1 cellular context compared by ENCODE assay signal in the genomic region with DNA sequence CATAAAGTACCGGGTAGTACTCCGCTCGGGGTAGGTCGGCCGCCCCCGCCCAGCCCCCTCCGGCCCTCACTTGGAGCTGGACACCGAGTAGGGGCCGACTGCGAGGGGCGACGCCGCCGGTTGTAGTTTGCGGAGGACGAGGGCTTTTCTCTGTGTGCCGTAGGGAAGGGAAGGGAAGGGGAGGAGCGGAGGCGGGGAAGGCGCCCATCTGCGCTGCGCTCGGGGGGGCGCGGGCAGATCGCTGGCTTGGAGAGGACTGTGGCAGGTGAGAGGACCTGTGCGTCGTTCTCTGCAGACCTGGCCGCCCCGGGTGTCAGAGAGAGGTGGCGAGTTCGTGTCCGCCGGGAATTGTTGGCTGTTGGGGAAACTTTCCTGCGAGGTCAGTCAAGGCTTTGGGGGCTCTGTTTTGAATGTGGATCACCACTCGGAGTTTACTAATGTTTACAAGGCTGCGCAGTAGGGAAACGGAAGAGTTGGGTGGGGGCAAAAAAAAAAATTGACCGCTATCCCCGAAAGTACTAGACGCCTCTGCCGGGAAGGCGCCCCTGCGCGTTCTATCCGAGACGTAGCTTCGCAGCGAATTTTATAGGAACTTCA.
TF ChIP-seq lines count a peak whose summit lies in the region.

No MANE protein-coding gene starts in this region.

TF ChIP-seq in WTC11, 78 proteins besides CTCF, POLR2A, EP300 and RAD21 (continued from another document and continues in another):
- TF ChIP-seq, protein P1, sequence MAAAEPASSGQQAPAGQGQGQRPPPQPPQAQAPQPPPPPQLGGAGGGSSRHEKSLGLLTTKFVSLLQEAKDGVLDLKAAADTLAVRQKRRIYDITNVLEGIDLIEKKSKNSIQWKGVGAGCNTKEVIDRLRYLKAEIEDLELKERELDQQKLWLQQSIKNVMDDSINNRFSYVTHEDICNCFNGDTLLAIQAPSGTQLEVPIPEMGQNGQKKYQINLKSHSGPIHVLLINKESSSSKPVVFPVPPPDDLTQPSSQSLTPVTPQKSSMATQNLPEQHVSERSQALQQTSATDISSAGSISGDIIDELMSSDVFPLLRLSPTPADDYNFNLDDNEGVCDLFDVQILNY (CRISPR knock-in tag; IDR thresholded peaks at IDR 0.05), result no peak
- TF ChIP-seq TCF7 (CRISPR knock-in tag; IDR thresholded peaks at IDR 0.05; ENCODE audit: low read depth) (no peak), GRHL2 (CRISPR knock-in tag; IDR thresholded peaks at IDR 0.05; ENCODE audit: insufficient replicate concordance, severe bottlenecking) (no peak), FOXJ3 (CRISPR knock-in tag; IDR thresholded peaks at IDR 0.05; ENCODE audit: borderline replicate concordance) (no peak), NFYB (CRISPR knock-in tag; conservative IDR thresholded peaks at IDR 0.05; ENCODE audit: low read depth) (no peak), SMAD4 (CRISPR knock-in tag; IDR thresholded peaks at IDR 0.05) (no peak), MYBL2 (CRISPR knock-in tag; IDR thresholded peaks at IDR 0.05) (peak; percentile 26; the same call in 1 of the 2 replicates), ZNF263 (CRISPR knock-in tag; IDR thresholded peaks at IDR 0.05; ENCODE audit: low read depth) (no peak), ETV6 (CRISPR knock-in tag; IDR thresholded peaks at IDR 0.05) (peak; percentile 81), HMGA2 (CRISPR knock-in tag; IDR thresholded peaks at IDR 0.05) (no peak), SMAD3 (CRISPR knock-in tag; IDR thresholded peaks at IDR 0.05; ENCODE audit: borderline replicate concordance) (no peak), NR1H2 (CRISPR knock-in tag; IDR thresholded peaks at IDR 0.05) (no peak), OVOL2 (CRISPR knock-in tag; IDR thresholded peaks at IDR 0.05; ENCODE audit: borderline replicate concordance) (peak; percentile 90), ELF4 (CRISPR knock-in tag; IDR thresholded peaks at IDR 0.05; ENCODE audit: low read depth) (no peak), ESRRA (CRISPR knock-in tag; IDR thresholded peaks at IDR 0.05; ENCODE audit: borderline replicate concordance) (no peak), NFATC4 (CRISPR knock-in tag; IDR thresholded peaks at IDR 0.05) (peak; percentile 71), GABPB1 (CRISPR knock-in tag; IDR thresholded peaks at IDR 0.05) (no peak), NR2C2 (CRISPR knock-in tag; IDR thresholded peaks at IDR 0.05) (no peak), SOX15 (CRISPR knock-in tag; IDR thresholded peaks at IDR 0.05) (0 out of 2 replicates have a peak, but pooled peaks have one; percentile 10), ZNF423 (CRISPR knock-in tag; IDR thresholded peaks at IDR 0.05) (no peak), ZNF317 (CRISPR knock-in tag; IDR thresholded peaks at IDR 0.05; ENCODE audit: borderline replicate concordance, low read depth) (no peak), ZNF671 (CRISPR knock-in tag; IDR thresholded peaks at IDR 0.05) (no peak), RELA (CRISPR knock-in tag; IDR thresholded peaks at IDR 0.05; ENCODE audit: borderline replicate concordance) (no peak)
- TF ChIP-seq, protein P2, sequence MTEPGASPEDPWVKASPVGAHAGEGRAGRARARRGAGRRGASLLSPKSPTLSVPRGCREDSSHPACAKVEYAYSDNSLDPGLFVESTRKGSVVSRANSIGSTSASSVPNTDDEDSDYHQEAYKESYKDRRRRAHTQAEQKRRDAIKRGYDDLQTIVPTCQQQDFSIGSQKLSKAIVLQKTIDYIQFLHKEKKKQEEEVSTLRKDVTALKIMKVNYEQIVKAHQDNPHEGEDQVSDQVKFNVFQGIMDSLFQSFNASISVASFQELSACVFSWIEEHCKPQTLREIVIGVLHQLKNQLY (CRISPR knock-in tag; IDR thresholded peaks at IDR 0.05), result no peak
- TF ChIP-seq, protein P3, sequence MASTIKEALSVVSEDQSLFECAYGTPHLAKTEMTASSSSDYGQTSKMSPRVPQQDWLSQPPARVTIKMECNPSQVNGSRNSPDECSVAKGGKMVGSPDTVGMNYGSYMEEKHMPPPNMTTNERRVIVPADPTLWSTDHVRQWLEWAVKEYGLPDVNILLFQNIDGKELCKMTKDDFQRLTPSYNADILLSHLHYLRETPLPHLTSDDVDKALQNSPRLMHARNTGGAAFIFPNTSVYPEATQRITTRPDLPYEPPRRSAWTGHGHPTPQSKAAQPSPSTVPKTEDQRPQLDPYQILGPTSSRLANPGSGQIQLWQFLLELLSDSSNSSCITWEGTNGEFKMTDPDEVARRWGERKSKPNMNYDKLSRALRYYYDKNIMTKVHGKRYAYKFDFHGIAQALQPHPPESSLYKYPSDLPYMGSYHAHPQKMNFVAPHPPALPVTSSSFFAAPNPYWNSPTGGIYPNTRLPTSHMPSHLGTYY (CRISPR knock-in tag; IDR thresholded peaks at IDR 0.05), result 0 out of 2 replicates have a peak, but pooled peaks have one; percentile 62
- TF ChIP-seq, protein P4, sequence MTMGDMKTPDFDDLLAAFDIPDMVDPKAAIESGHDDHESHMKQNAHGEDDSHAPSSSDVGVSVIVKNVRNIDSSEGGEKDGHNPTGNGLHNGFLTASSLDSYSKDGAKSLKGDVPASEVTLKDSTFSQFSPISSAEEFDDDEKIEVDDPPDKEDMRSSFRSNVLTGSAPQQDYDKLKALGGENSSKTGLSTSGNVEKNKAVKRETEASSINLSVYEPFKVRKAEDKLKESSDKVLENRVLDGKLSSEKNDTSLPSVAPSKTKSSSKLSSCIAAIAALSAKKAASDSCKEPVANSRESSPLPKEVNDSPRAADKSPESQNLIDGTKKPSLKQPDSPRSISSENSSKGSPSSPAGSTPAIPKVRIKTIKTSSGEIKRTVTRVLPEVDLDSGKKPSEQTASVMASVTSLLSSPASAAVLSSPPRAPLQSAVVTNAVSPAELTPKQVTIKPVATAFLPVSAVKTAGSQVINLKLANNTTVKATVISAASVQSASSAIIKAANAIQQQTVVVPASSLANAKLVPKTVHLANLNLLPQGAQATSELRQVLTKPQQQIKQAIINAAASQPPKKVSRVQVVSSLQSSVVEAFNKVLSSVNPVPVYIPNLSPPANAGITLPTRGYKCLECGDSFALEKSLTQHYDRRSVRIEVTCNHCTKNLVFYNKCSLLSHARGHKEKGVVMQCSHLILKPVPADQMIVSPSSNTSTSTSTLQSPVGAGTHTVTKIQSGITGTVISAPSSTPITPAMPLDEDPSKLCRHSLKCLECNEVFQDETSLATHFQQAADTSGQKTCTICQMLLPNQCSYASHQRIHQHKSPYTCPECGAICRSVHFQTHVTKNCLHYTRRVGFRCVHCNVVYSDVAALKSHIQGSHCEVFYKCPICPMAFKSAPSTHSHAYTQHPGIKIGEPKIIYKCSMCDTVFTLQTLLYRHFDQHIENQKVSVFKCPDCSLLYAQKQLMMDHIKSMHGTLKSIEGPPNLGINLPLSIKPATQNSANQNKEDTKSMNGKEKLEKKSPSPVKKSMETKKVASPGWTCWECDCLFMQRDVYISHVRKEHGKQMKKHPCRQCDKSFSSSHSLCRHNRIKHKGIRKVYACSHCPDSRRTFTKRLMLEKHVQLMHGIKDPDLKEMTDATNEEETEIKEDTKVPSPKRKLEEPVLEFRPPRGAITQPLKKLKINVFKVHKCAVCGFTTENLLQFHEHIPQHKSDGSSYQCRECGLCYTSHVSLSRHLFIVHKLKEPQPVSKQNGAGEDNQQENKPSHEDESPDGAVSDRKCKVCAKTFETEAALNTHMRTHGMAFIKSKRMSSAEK (CRISPR knock-in tag; IDR thresholded peaks at IDR 0.05; ENCODE audit: borderline replicate concordance), result 0 out of 2 replicates have a peak, but pooled peaks have one; percentile 61
- TF ChIP-seq, protein P5, sequence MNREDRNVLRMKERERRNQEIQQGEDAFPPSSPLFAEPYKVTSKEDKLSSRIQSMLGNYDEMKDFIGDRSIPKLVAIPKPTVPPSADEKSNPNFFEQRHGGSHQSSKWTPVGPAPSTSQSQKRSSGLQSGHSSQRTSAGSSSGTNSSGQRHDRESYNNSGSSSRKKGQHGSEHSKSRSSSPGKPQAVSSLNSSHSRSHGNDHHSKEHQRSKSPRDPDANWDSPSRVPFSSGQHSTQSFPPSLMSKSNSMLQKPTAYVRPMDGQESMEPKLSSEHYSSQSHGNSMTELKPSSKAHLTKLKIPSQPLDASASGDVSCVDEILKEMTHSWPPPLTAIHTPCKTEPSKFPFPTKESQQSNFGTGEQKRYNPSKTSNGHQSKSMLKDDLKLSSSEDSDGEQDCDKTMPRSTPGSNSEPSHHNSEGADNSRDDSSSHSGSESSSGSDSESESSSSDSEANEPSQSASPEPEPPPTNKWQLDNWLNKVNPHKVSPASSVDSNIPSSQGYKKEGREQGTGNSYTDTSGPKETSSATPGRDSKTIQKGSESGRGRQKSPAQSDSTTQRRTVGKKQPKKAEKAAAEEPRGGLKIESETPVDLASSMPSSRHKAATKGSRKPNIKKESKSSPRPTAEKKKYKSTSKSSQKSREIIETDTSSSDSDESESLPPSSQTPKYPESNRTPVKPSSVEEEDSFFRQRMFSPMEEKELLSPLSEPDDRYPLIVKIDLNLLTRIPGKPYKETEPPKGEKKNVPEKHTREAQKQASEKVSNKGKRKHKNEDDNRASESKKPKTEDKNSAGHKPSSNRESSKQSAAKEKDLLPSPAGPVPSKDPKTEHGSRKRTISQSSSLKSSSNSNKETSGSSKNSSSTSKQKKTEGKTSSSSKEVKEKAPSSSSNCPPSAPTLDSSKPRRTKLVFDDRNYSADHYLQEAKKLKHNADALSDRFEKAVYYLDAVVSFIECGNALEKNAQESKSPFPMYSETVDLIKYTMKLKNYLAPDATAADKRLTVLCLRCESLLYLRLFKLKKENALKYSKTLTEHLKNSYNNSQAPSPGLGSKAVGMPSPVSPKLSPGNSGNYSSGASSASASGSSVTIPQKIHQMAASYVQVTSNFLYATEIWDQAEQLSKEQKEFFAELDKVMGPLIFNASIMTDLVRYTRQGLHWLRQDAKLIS (CRISPR knock-in tag; IDR thresholded peaks at IDR 0.05; ENCODE audit: borderline replicate concordance), result no peak
- TF ChIP-seq, protein P6, sequence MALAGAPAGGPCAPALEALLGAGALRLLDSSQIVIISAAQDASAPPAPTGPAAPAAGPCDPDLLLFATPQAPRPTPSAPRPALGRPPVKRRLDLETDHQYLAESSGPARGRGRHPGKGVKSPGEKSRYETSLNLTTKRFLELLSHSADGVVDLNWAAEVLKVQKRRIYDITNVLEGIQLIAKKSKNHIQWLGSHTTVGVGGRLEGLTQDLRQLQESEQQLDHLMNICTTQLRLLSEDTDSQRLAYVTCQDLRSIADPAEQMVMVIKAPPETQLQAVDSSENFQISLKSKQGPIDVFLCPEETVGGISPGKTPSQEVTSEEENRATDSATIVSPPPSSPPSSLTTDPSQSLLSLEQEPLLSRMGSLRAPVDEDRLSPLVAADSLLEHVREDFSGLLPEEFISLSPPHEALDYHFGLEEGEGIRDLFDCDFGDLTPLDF (CRISPR knock-in tag; IDR thresholded peaks at IDR 0.05), result no peak
- TF ChIP-seq, protein P7, sequence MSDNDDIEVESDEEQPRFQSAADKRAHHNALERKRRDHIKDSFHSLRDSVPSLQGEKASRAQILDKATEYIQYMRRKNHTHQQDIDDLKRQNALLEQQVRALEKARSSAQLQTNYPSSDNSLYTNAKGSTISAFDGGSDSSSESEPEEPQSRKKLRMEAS (CRISPR knock-in tag; IDR thresholded peaks at IDR 0.05), result no peak
- TF ChIP-seq, protein P8, sequence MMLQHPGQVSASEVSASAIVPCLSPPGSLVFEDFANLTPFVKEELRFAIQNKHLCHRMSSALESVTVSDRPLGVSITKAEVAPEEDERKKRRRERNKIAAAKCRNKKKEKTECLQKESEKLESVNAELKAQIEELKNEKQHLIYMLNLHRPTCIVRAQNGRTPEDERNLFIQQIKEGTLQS (CRISPR knock-in tag; conservative IDR thresholded peaks at IDR 0.05), result no peak
- TF ChIP-seq, protein P9, sequence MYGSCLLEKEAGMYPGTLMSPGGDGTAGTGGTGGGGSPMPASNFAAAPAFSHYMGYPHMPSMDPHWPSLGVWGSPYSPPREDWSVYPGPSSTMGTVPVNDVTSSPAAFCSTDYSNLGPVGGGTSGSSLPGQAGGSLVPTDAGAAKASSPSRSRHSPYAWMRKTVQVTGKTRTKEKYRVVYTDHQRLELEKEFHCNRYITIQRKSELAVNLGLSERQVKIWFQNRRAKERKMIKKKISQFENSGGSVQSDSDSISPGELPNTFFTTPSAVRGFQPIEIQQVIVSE (CRISPR knock-in tag; IDR thresholded peaks at IDR 0.05; ENCODE audit: borderline replicate concordance), result peak; percentile 82; the same call in 1 of the 2 replicates
- TF ChIP-seq, protein P10, sequence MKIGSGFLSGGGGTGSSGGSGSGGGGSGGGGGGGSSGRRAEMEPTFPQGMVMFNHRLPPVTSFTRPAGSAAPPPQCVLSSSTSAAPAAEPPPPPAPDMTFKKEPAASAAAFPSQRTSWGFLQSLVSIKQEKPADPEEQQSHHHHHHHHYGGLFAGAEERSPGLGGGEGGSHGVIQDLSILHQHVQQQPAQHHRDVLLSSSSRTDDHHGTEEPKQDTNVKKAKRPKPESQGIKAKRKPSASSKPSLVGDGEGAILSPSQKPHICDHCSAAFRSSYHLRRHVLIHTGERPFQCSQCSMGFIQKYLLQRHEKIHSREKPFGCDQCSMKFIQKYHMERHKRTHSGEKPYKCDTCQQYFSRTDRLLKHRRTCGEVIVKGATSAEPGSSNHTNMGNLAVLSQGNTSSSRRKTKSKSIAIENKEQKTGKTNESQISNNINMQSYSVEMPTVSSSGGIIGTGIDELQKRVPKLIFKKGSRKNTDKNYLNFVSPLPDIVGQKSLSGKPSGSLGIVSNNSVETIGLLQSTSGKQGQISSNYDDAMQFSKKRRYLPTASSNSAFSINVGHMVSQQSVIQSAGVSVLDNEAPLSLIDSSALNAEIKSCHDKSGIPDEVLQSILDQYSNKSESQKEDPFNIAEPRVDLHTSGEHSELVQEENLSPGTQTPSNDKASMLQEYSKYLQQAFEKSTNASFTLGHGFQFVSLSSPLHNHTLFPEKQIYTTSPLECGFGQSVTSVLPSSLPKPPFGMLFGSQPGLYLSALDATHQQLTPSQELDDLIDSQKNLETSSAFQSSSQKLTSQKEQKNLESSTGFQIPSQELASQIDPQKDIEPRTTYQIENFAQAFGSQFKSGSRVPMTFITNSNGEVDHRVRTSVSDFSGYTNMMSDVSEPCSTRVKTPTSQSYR (CRISPR knock-in tag; IDR thresholded peaks at IDR 0.05), result no peak
- TF ChIP-seq, protein P11, sequence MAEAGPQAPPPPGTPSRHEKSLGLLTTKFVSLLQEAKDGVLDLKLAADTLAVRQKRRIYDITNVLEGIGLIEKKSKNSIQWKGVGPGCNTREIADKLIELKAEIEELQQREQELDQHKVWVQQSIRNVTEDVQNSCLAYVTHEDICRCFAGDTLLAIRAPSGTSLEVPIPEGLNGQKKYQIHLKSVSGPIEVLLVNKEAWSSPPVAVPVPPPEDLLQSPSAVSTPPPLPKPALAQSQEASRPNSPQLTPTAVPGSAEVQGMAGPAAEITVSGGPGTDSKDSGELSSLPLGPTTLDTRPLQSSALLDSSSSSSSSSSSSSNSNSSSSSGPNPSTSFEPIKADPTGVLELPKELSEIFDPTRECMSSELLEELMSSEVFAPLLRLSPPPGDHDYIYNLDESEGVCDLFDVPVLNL (CRISPR knock-in tag; IDR thresholded peaks at IDR 0.05; ENCODE audit: borderline replicate concordance, low read depth), result no peak
